Comparison of ENCODE assay signal across 2 cellular contexts in the genomic region with DNA sequence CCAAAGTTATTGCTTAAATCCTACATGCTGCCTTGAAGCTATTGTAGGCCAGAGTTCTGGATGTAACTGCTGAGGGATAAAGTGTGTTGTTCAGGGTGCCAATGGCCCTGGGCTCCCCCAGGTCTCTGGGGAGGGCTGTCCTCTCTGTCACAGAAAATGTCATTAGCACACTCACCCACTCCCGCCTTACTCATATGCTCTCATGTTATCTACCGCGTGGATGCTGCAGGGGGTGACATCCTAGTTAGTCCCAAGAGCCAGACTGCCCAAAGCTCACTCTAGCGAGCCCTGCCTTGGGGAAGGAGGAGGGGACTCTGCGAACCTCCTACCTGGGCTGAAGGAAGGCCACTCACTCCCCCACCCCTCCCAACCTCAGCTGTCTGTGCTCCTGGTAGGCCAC.
TF ChIP-seq lines count a peak whose summit lies in the region.

No MANE protein-coding gene starts in this region.

TF ChIP-seq in GM23338, 12 proteins besides CTCF, POLR2A, EP300 and RAD21 (continues in another document):
- no peak for TF ChIP-seq ZNF462 (CRISPR knock-in tag; IDR thresholded peaks at IDR 0.05)
- TF ChIP-seq JUNB (IDR thresholded peaks at IDR 0.05; ENCODE audit: unreplicated experiment), result no peak
- no peak for TF ChIP-seq EZH2 (IDR thresholded peaks at IDR 0.05; ENCODE audit: low read depth, unreplicated experiment)
- no peak for TF ChIP-seq STAT1 (IDR thresholded peaks at IDR 0.05; ENCODE audit: unreplicated experiment)
- TF ChIP-seq ZNF331 (CRISPR knock-in tag; IDR thresholded peaks at IDR 0.05; ENCODE audit: low read depth), result no peak
- TF ChIP-seq REST (IDR thresholded peaks at IDR 0.05; ENCODE audit: unreplicated experiment), result no peak
- no peak for TF ChIP-seq ZNF114 (CRISPR knock-in tag; IDR thresholded peaks at IDR 0.05)
- TF ChIP-seq EZH2phosphoT487 (IDR thresholded peaks at IDR 0.05; ENCODE audit: unreplicated experiment), result no peak
- no peak for TF ChIP-seq POLR2AphosphoS5 (IDR thresholded peaks at IDR 0.05; ENCODE audit: low read depth)
- no peak for TF ChIP-seq CREB1 (CRISPR knock-in tag; IDR thresholded peaks at IDR 0.05; ENCODE audit: low read depth)

TF ChIP-seq in WTC11, 78 proteins besides CTCF, POLR2A, EP300 and RAD21 (continued from another document):
- TF ChIP-seq, protein P1, sequence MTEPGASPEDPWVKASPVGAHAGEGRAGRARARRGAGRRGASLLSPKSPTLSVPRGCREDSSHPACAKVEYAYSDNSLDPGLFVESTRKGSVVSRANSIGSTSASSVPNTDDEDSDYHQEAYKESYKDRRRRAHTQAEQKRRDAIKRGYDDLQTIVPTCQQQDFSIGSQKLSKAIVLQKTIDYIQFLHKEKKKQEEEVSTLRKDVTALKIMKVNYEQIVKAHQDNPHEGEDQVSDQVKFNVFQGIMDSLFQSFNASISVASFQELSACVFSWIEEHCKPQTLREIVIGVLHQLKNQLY (CRISPR knock-in tag; IDR thresholded peaks at IDR 0.05), result no peak
- TF ChIP-seq CREM (CRISPR knock-in tag; IDR thresholded peaks at IDR 0.05) (no peak), STAT6 (CRISPR knock-in tag; conservative IDR thresholded peaks at IDR 0.05; ENCODE audit: low read depth) (no peak), ELF4 (CRISPR knock-in tag; IDR thresholded peaks at IDR 0.05; ENCODE audit: low read depth) (no peak), ZNF263 (CRISPR knock-in tag; IDR thresholded peaks at IDR 0.05; ENCODE audit: low read depth) (no peak), NR2C2 (CRISPR knock-in tag; IDR thresholded peaks at IDR 0.05) (no peak), ZNF671 (CRISPR knock-in tag; IDR thresholded peaks at IDR 0.05) (no peak), ZNF512 (CRISPR knock-in tag; IDR thresholded peaks at IDR 0.05; ENCODE audit: borderline replicate concordance) (no peak)
- TF ChIP-seq, protein P2, sequence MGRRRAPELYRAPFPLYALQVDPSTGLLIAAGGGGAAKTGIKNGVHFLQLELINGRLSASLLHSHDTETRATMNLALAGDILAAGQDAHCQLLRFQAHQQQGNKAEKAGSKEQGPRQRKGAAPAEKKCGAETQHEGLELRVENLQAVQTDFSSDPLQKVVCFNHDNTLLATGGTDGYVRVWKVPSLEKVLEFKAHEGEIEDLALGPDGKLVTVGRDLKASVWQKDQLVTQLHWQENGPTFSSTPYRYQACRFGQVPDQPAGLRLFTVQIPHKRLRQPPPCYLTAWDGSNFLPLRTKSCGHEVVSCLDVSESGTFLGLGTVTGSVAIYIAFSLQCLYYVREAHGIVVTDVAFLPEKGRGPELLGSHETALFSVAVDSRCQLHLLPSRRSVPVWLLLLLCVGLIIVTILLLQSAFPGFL (CRISPR knock-in tag; IDR thresholded peaks at IDR 0.05; ENCODE audit: borderline replicate concordance), result no peak
